ENCODE assay signal across 8 cellular contexts in the genomic region with DNA sequence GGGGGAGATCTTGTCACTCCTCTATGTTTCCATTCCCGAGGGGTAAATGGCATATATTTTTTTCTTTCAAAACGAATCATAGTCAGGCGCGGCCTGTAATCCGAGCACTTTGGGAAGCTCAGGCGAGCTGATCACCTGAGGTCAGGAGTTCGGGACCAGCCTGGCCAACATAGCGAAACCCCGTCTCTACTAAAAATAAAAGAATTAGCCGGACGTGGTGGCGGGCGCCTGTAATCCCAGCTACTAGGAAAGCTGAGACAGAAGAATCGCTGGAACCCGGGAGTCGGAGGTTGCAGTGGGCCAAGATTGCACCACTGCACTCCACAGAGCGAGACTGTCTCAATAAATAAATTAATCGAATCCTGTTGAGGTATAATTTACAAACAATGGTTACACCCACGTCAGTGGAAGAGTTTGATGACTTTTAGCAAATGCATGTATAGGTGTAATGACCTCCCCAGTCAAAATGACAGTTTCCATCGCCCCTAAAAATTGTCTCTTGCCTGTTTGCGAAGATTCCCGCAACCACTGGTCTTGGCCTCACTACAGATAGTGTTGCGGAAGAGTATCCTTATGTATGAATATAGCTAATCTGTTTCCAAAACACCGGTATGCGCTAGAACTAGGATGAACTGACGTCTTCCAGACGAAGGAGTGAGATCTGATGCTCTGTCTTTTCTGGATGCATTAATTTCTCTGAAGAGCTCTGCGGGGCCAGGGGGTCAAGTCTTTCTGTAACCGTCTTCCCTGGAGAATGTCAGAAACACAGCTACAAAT. TPM values are rescaled to one million over a fixed set of nuclear protein-coding genes. Genes with fewer than 3 reads are reported as not detected.
DNase-seq lines count a peak whose midpoint lies in the region; ATAC-seq and TF ChIP-seq lines count a peak whose summit lies in the region.

No MANE protein-coding gene starts in this region.

- H3K27me3 Mint-ChIP-seq in CD8-positive, alpha-beta memory T cell, result peaks cover 21 to 23% of the 10 kb centered on the region in 2 donors

- H3K4me3 Mint-ChIP-seq in CD8-positive, alpha-beta memory T cell, result peak overlapping the region; percentile 97 to 99 (median 99)

- H3K9me3 Mint-ChIP-seq in CD8-positive, alpha-beta memory T cell, result no peaks in the 10 kb centered on the region

- no peak for DNase-seq in CD8-positive, alpha-beta memory T cell
- DNase-seq in NT2/D1 (ENCODE audit: low read depth, low spot score) (no peak), left lobe of liver (ENCODE audit: low spot score) (no peak), GM20000 (ENCODE audit: low spot score) (no peak)

- peaks cover 21% of the 10 kb centered on the region for H3K4me1 ChIP-seq in CD8-positive, alpha-beta memory T cell (ENCODE audit: insufficient read depth, low read length)
- H3K4me1 ChIP-seq in NT2/D1 (ENCODE audit: insufficient read depth, insufficient read length) (peaks cover 2% of the 10 kb centered on the region), endocrine pancreas (ENCODE audit: control insufficient read depth, insufficient read depth, low read length) (peaks cover 9% of the 10 kb centered on the region), neutrophil (ENCODE audit: control insufficient read depth in 1 of 2, insufficient read depth in 1 of 2, low read depth in 1 of 2, low read length in 1 of 2) (peaks cover 11% of the 10 kb centered on the region in 2 experiments)

- CTCF ChIA-PET in CD8-positive, alpha-beta memory T cell (lab: Charles Lee), result no interaction called here

- H3K36me3 Mint-ChIP-seq in CD8-positive, alpha-beta memory T cell, result peaks cover 0 to 37% (median 1%) of the 10 kb centered on the region in 3 donors

- H3K9ac ChIP-seq in NT2/D1 (ENCODE audit: insufficient read length, low read depth), result peak overlapping the region; percentile 93
- H3K9ac ChIP-seq in endocrine pancreas (ENCODE audit: control insufficient read depth, insufficient read depth, low read length), result no peak overlapping the region

- no peak for TF ChIP-seq CTCF in neutrophil (IDR thresholded peaks at IDR 0.05)
- no peak for TF ChIP-seq CTCF in GM20000 (IDR thresholded peaks at IDR 0.05; ENCODE audit: extremely low read depth, missing control alignments)

- H3K27me3 ChIP-seq in CD8-positive, alpha-beta memory T cell (ENCODE audit: insufficient read depth, low read length, poor library complexity, severe bottlenecking), result no peaks in the 10 kb centered on the region
- no peaks in the 10 kb centered on the region for H3K27me3 ChIP-seq in NT2/D1 (ENCODE audit: insufficient read depth, insufficient read length)
- H3K27me3 ChIP-seq in endocrine pancreas (ENCODE audit: control insufficient read depth, insufficient read depth, low read length), result no peaks in the 10 kb centered on the region
- peaks cover 50% of the 10 kb centered on the region for H3K27me3 ChIP-seq in neutrophil

- POLR2A ChIA-PET in CD8-positive, alpha-beta memory T cell (lab: Charles Lee), result interaction anchor here (0.9 to 1.1 kb wide), 2 partner anchors 190 to 191 kb away, joined by 4 to 5 read pairs; a partner anchor contains a TSS

- peaks cover 25 to 36% (median 31%) of the 10 kb centered on the region in 3 donors for H3K4me1 Mint-ChIP-seq in CD8-positive, alpha-beta memory T cell

- no peak for ATAC-seq in left lobe of liver
- no peak for ATAC-seq in HG03095 (IDR thresholded peaks at IDR 0.05; ENCODE audit: unreplicated experiment)
- no peak for ATAC-seq in HG03025 (IDR thresholded peaks at IDR 0.05; ENCODE audit: low FRiP score, unreplicated experiment)

- peak overlapping the region; percentile 92 for H3K4me3 ChIP-seq in CD8-positive, alpha-beta memory T cell (ENCODE audit: low read length)
- H3K4me3 ChIP-seq in NT2/D1 (ENCODE audit: insufficient read length, low read depth), result peak overlapping the region; percentile 97
- peak overlapping the region; percentile 77 for H3K4me3 ChIP-seq in endocrine pancreas (ENCODE audit: control insufficient read depth, insufficient read depth, low read length)
- peak overlapping the region; percentile 85 to 86 for H3K4me3 ChIP-seq in neutrophil (ENCODE audit: low read depth in 1 of 2, low read length in 1 of 2)

- H3K9me3 ChIP-seq in CD8-positive, alpha-beta memory T cell (ENCODE audit: low read length), result no peaks in the 10 kb centered on the region
- H3K9me3 ChIP-seq in NT2/D1 (ENCODE audit: insufficient read depth, low read length), result no peaks in the 10 kb centered on the region
- H3K9me3 ChIP-seq in endocrine pancreas (ENCODE audit: control insufficient read depth, low read length), result no peaks in the 10 kb centered on the region
- no peaks in the 10 kb centered on the region for H3K9me3 ChIP-seq in neutrophil

- H3K27ac Mint-ChIP-seq in CD8-positive, alpha-beta memory T cell, result peak overlapping the region; percentile 80 to 98 (median 94)

- H3K27ac ChIP-seq in CD8-positive, alpha-beta memory T cell (ENCODE audit: low read depth, low read length), result peak overlapping the region; percentile 72
- peak overlapping the region; percentile 65 for H3K27ac ChIP-seq in neutrophil

- no peaks in the 10 kb centered on the region for H3K36me3 ChIP-seq in CD8-positive, alpha-beta memory T cell (ENCODE audit: insufficient read depth, low read length)
- peaks cover 34% of the 10 kb centered on the region for H3K36me3 ChIP-seq in NT2/D1 (ENCODE audit: insufficient read depth, insufficient read length, low read length)
- H3K36me3 ChIP-seq in endocrine pancreas (ENCODE audit: control insufficient read depth, insufficient read depth, low read length), result no peaks in the 10 kb centered on the region
- no peaks in the 10 kb centered on the region for H3K36me3 ChIP-seq in neutrophil

RNA-seq across cellular contexts. Expression of a gene that starts 0.9 kb away (rescaled TPM):
- total RNA-seq in CD8-positive, alpha-beta memory T cell, result 100 to 1,000 TPM; 101 to 106 TPM
- 14.2 TPM for polyA plus RNA-seq in CD8-positive, alpha-beta memory T cell
- total RNA-seq in left lobe of liver, result 7.9 TPM

Comparison
In these comparisons a context has a peak if more than half of its experiments do, and no peak if none do; other contexts are left out.
1. RNA of a gene that starts 0.9 kb away (total RNA-seq): 101 to 106 TPM in CD8-positive, alpha-beta memory T cell; 7.9 TPM in left lobe of liver (single experiment); every median in the first group is over 10 times any median in the second.
2. Peak in every context shown above with its lines, with median percentiles within 50 percentile points of each other: H3K4me3 ChIP-seq.